In the genomic region with DNA sequence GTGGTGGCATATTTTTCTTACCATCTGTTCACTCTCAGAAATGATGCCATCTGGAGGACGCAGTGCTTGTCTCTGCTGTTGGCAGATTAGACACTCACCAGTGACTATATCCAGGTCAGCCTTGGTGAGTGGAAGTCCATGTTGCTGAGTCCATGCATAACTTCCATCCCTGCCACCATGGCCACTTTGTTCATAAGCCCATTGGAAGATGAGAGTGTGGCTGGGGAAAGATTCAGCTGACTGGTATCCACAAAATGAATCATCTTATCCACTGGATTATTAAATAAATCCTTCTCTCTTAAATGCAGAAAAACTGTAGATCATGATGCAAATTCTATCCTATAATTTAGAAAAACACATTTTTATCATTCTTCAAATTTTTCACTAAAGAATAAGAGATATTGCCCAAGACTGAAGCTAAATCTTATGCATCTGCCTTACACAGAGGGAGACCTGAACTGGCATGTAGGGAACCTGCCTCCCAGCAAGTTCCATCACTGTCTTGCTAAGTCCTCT, we compare ENCODE assay signal across 16 cellular contexts.
A peak's percentile ranks its signal among the peaks of the same experiment; 100 is the strongest.
DNase-seq lines count a peak whose midpoint lies in the region; ATAC-seq and TF ChIP-seq lines count a peak whose summit lies in the region.
"Had no signal": no experiment of that assay in that cellular context is flagged by ENCODE, and none has a peak within 500 bp of the region (broad histone marks: within the 10 kb centered on the region; RNA-seq: fewer than 3 reads in every experiment).

No MANE protein-coding gene starts in this region.

- no peaks in the 10 kb centered on the region for H3K4me1 ChIP-seq in mesenchymal stem cell (ENCODE audit: control insufficient read depth, insufficient read depth, low read depth, low read length)
- H3K4me1 ChIP-seq: gastroesophageal sphincter had no signal

- H3K4me2 ChIP-seq in mesenchymal stem cell (ENCODE audit: low read length, poor library complexity, severe bottlenecking): no peak overlapping the region

- H3K4me3 ChIP-seq in BJ (ENCODE audit: low read depth, low read length) (no peak overlapping the region), brain microvascular endothelial cell (ENCODE audit: low read depth, low read length) (no peak overlapping the region), mesenchymal stem cell (ENCODE audit: insufficient read depth in 1 of 2, low read depth in 1 of 2, low read length in 2 of 2) (no peak overlapping the region)
- H3K4me3 ChIP-seq: gastroesophageal sphincter had no signal

- ATAC-seq in GM18861 (IDR thresholded peaks at IDR 0.05; ENCODE audit: unreplicated experiment) (no peak), HG03354 (IDR thresholded peaks at IDR 0.05; ENCODE audit: poor library complexity, severe bottlenecking, unreplicated experiment) (no peak)
- ATAC-seq: activated naive CD4-positive, alpha-beta T cell treated with anti-CD3 and anti-CD28 coated beads, Interleukin-2, amount 50 U/mL, for 72 hours; gastroesophageal sphincter; right cardiac atrium; stimulated activated naive CD8-positive, alpha-beta T cell treated with anti-CD3 and anti-CD28 coated beads, Interleukin-15, amount 100 ng/mL, for 72 hours had no signal

- H3K27me3 ChIP-seq in BJ (ENCODE audit: control insufficient read depth, insufficient read depth, low read length) (no peaks in the 10 kb centered on the region), brain microvascular endothelial cell (replicated peaks) (no peaks in the 10 kb centered on the region), mesenchymal stem cell (ENCODE audit: control insufficient read depth in 1 of 2, insufficient read depth in 1 of 2, low read length in 2 of 2) (no peaks in the 10 kb centered on the region)
- H3K27me3 ChIP-seq: gastroesophageal sphincter had no signal

- H3K9ac ChIP-seq in mesenchymal stem cell (ENCODE audit: low read length): peak overlapping the region; percentile 48

- no peak overlapping the region for H2BK5ac ChIP-seq in mesenchymal stem cell (ENCODE audit: low read depth, low read length, poor library complexity, severe bottlenecking)

- in situ Hi-C loops in brain microvascular endothelial cell (cut with HindIII; ENCODE audit: low pct_ligation_motif_present, low sequenced_read_pairs): no loop called here

- CTCF ChIA-PET in BJ (lab: Yijun Ruan, JAX): interaction anchor here (0.7 to 1.2 kb wide), 3 partner anchors 32 to 178 kb away, joined by 3 to 4 read pairs (median 3); no protein-coding TSS in a partner anchor

- no peak overlapping the region for H2BK12ac ChIP-seq in mesenchymal stem cell (ENCODE audit: low read length in 2 of 2)

- no peak overlapping the region for H2BK120ac ChIP-seq in mesenchymal stem cell (ENCODE audit: low read depth, low read length)

- no peaks in the 10 kb centered on the region for H3K79me1 ChIP-seq in mesenchymal stem cell (replicated peaks; ENCODE audit: low read length, poor library complexity, severe bottlenecking)

- H2AK5ac ChIP-seq in mesenchymal stem cell (ENCODE audit: low read length, severe bottlenecking): no peak overlapping the region

- TF ChIP-seq CTCF in BJ (IDR thresholded peaks at IDR 0.05; ENCODE audit: insufficient read depth, low read depth, low read length) (no peak), brain microvascular endothelial cell (IDR thresholded peaks at IDR 0.05; ENCODE audit: low read depth, low read length, missing control alignments) (no peak)

- H2AFZ ChIP-seq in mesenchymal stem cell (ENCODE audit: low read depth, low read length): no peak overlapping the region

- H3K4ac ChIP-seq in mesenchymal stem cell (ENCODE audit: low read depth in 1 of 2, low read length in 2 of 2): peak overlapping the region in 1 of 2 experiments; percentile 59

- H3K14ac ChIP-seq in mesenchymal stem cell (ENCODE audit: low read length in 2 of 2): no peak overlapping the region

- POLR2A ChIA-PET in BJ (lab: Charles Lee): interaction anchor here (0.6 kb wide), 1 partner anchor 296 kb away, joined by 3 read pairs; no protein-coding TSS in a partner anchor

- H3K27ac ChIP-seq in brain microvascular endothelial cell (no peak overlapping the region), mesenchymal stem cell (ENCODE audit: low read length, poor library complexity, severe bottlenecking) (no peak overlapping the region)
- H3K27ac ChIP-seq: gastroesophageal sphincter, HL-60, RWPE1 had no signal

- H3K23ac ChIP-seq in mesenchymal stem cell (ENCODE audit: low read length in 2 of 2): no peak overlapping the region

- no peak overlapping the region for H4K8ac ChIP-seq in mesenchymal stem cell (ENCODE audit: low read length)

- peak; percentile 73 for DNase-seq in BJ (ENCODE audit: low read depth)
- peak; percentile 91 for DNase-seq in LHCN-M2 (ENCODE audit: low read depth)
- DNase-seq in brain microvascular endothelial cell: peak; percentile 56
- peak; percentile 12 for DNase-seq in mesenchymal stem cell
- DNase-seq in activated CD8-positive, alpha-beta memory T cell treated with anti-CD3 and anti-CD28 coated beads for 24 hours: no peak
- no peak for DNase-seq in NCI-H345 (lab: John Stamatoyannopoulos, UW)
- DNase-seq: CD8-positive, alpha-beta memory T cell; islet precursor cell; right cardiac atrium; stimulated activated naive CD8-positive, alpha-beta T cell treated with anti-CD3 and anti-CD28 coated beads, Interleukin-15, amount 100 ng/mL, for 72 hours had no signal

- H2BK15ac ChIP-seq in mesenchymal stem cell (ENCODE audit: low read depth, poor library complexity, severe bottlenecking): no peak overlapping the region

- H3K9me3 ChIP-seq in mesenchymal stem cell (ENCODE audit: control insufficient read depth, low read length): no peaks in the 10 kb centered on the region
- H3K9me3 ChIP-seq: gastroesophageal sphincter had no signal

- no peak overlapping the region for H4K91ac ChIP-seq in mesenchymal stem cell (ENCODE audit: low read length)

- H3K36me3 ChIP-seq in BJ (ENCODE audit: control insufficient read depth, insufficient read depth, low read length) (no peaks in the 10 kb centered on the region), brain microvascular endothelial cell (replicated peaks) (no peaks in the 10 kb centered on the region), mesenchymal stem cell (ENCODE audit: control insufficient read depth in 1 of 2, insufficient read depth in 2 of 2, low read depth in 1 of 2, low read length in 2 of 2) (no peaks in the 10 kb centered on the region)
- H3K36me3 ChIP-seq: gastroesophageal sphincter had no signal

- H3K18ac ChIP-seq in mesenchymal stem cell (ENCODE audit: low read depth in 1 of 2, low read length in 2 of 2): no peak overlapping the region

- 79% methylated on average over 1 of the region's 1 CpG for WGBS in mesenchymal stem cell

Comparison
In these comparisons a context has a peak if more than half of its experiments do, and no peak if none do; other contexts are left out.
1. DNase-seq: peak in BJ (single experiment), LHCN-M2 (single experiment), brain microvascular endothelial cell (single experiment) and mesenchymal stem cell (single experiment); none in activated CD8-positive, alpha-beta memory T cell treated with anti-CD3 and anti-CD28 coated beads for 24 hours (single experiment) and NCI-H345 (single experiment).